In the genomic region with DNA sequence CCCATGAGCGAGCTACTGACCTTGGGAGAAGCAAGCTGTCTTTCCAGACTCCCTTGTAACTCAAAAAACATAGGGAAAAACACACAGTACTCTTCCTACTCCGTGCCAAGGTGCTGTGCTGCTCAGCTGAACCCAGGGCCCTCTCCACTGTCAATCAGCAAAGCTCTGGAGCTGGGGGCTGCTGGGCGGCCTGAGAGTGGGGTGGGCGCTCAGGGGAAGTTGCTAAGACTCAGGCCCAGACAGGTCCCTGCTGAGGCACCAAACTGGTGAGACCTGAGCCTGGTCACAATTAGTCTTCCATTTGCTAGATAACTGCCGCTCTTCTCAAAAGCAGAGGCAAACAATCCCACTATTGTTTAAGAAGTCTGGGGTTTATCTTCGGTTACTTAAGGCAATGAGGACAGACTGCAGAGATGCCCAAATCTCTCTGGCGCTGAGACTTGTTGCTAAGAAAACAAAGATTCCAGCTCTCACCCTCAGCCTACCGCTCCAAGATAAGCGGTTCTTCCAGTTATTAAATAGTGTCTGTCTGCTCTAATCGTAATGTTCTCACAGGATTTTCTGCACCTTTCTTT, we compare ENCODE assay signal across 18 cellular contexts. TPM values are rescaled to one million over a fixed set of nuclear protein-coding genes. Genes with fewer than 3 reads are reported as not detected.
"Had no signal": no experiment of that assay in that cellular context is flagged by ENCODE, and none has a peak within 500 bp of the region (broad histone marks: within the 10 kb centered on the region; RNA-seq: fewer than 3 reads in every experiment).

No MANE protein-coding gene starts in this region.

- H3K9me3 Mint-ChIP-seq: activated T-cell treated with anti-CD3 and anti-CD28 coated beads, Interleukin-2, amount 50 U/mL, for 72 hours; naive B cell; stimulated activated effector memory CD8-positive, alpha-beta T cell treated with anti-CD3 and anti-CD28 coated beads, Interleukin-12 subunit alpha, Interleukin-12 subunit beta, amount 100 ng/mL, for 72 hours had no signal

- H3K27ac ChIP-seq: esophagus squamous epithelium, hepatocyte, lower lobe of right lung, ovary, thoracic aorta, upper lobe of right lung, VCaP had no signal

- H3K4me3 Mint-ChIP-seq: activated naive CD8-positive, alpha-beta T cell; activated T-cell treated with anti-CD3 and anti-CD28 coated beads, Interleukin-2, amount 50 U/mL, for 72 hours; naive B cell; stimulated activated effector memory CD8-positive, alpha-beta T cell treated with anti-CD3 and anti-CD28 coated beads, Interleukin-12 subunit alpha, Interleukin-12 subunit beta, amount 100 ng/mL, for 72 hours had no signal

- H3K4me2 ChIP-seq: hepatocyte, smooth muscle cell had no signal

- DNase-seq: activated CD4-positive, alpha-beta T cell treated with anti-CD3 and anti-CD28 coated beads for 1 hour; activated T-cell treated with anti-CD3 and anti-CD28 coated beads, Interleukin-2, amount 50 U/mL, for 72 hours; effector CD8-positive, alpha-beta T cell; esophagus squamous epithelium; left cardiac atrium; lower lobe of right lung; mucosa of descending colon; naive B cell; ovary; stimulated activated CD4-positive, alpha-beta T cell treated with anti-CD3 and anti-CD28 coated beads, Interleukin-4, amount 100 ng/mL, for 1 hour; upper lobe of right lung had no signal

- H3K9me3 ChIP-seq: esophagus squamous epithelium, lower lobe of right lung, mucosa of descending colon, ovary, thoracic aorta, upper lobe of right lung had no signal

- H3K4me1 Mint-ChIP-seq: stimulated activated effector memory CD8-positive, alpha-beta T cell treated with anti-CD3 and anti-CD28 coated beads, Interleukin-12 subunit alpha, Interleukin-12 subunit beta, amount 100 ng/mL, for 72 hours had no signal

- H3K79me2 ChIP-seq: hepatocyte had no signal

- H3K4me3 ChIP-seq: esophagus squamous epithelium, hepatocyte, lower lobe of right lung, mucosa of descending colon, ovary, smooth muscle cell, thoracic aorta, upper lobe of right lung had no signal

- H3K36me3 Mint-ChIP-seq: activated naive CD8-positive, alpha-beta T cell; stimulated activated effector memory CD8-positive, alpha-beta T cell treated with anti-CD3 and anti-CD28 coated beads, Interleukin-12 subunit alpha, Interleukin-12 subunit beta, amount 100 ng/mL, for 72 hours had no signal

- H3K27ac Mint-ChIP-seq: activated naive CD8-positive, alpha-beta T cell; activated T-cell treated with anti-CD3 and anti-CD28 coated beads, Interleukin-2, amount 50 U/mL, for 72 hours; stimulated activated effector memory CD8-positive, alpha-beta T cell treated with anti-CD3 and anti-CD28 coated beads, Interleukin-12 subunit alpha, Interleukin-12 subunit beta, amount 100 ng/mL, for 72 hours had no signal

- H3K27me3 Mint-ChIP-seq: activated naive CD8-positive, alpha-beta T cell had no signal

- ATAC-seq: activated T-cell treated with anti-CD3 and anti-CD28 coated beads, Interleukin-2, amount 50 U/mL, for 72 hours; lower lobe of right lung; mucosa of descending colon; sciatic nerve; stimulated activated effector memory CD8-positive, alpha-beta T cell treated with anti-CD3 and anti-CD28 coated beads, Interleukin-12 subunit alpha, Interleukin-12 subunit beta, amount 100 ng/mL, for 72 hours; upper lobe of right lung had no signal

- H2AFZ ChIP-seq: hepatocyte had no signal

- H3K36me3 ChIP-seq: esophagus squamous epithelium, lower lobe of right lung, ovary, thoracic aorta, upper lobe of right lung had no signal

- H3K27me3 ChIP-seq: esophagus squamous epithelium, hepatocyte, ovary, upper lobe of right lung had no signal

RNA-seq across cellular contexts. Expression of a gene that starts 22.0 kb away (rescaled TPM):
- total RNA-seq: hepatocyte had no signal
- polyA plus RNA-seq: smooth muscle cell had no signal
